Comparison of ENCODE assay signal across 21 cellular contexts in genomic region chr20:51735728-51736600, GRCh38. TPM values are rescaled to one million over a fixed set of nuclear protein-coding genes. Genes with fewer than 3 reads are reported as not detected.
DNase-seq lines count a peak whose midpoint lies in the region; ATAC-seq and TF ChIP-seq lines count a peak whose summit lies in the region.
"Had no signal": no experiment of that assay in that cellular context is flagged by ENCODE, and none has a peak within 500 bp of the region (broad histone marks: within the 10 kb centered on the region; RNA-seq: fewer than 3 reads in every experiment).

No MANE protein-coding gene starts in this region.

- H3K27ac ChIP-seq in HCT116 (ENCODE audit: low read depth, low read length) (no peak overlapping the region), subcutaneous abdominal adipose tissue (ENCODE audit: low read depth, low read length) (peak overlapping the region; percentile 44)
- H3K27ac ChIP-seq: left ventricle myocardium inferior, right atrium auricular region had no signal

- RAD21 ChIA-PET in HCT116 (lab: Charles Lee; ENCODE audit: low non-redundant PET in 1 of 2, low total read pairs in 2 of 2, uncharacterized antibody in 2 of 2, unreplicated experiment in 2 of 2), result no interaction called here

- H3K27me3 ChIP-seq in HCT116 (ENCODE audit: insufficient read depth, low read length), result no peaks in the 10 kb centered on the region
- H3K27me3 ChIP-seq in subcutaneous abdominal adipose tissue (ENCODE audit: control insufficient read depth in 5 of 5, insufficient read depth in 4 of 5, low read length in 5 of 5), result no peaks in the 10 kb centered on the region
- H3K27me3 ChIP-seq: right atrium auricular region had no signal

- H3K36me3 ChIP-seq in HCT116 (ENCODE audit: control insufficient read depth in 1 of 2, insufficient read depth in 2 of 2, low read length in 2 of 2) (no peaks in the 10 kb centered on the region), mucosa of descending colon (ENCODE audit: low read depth) (no peaks in the 10 kb centered on the region), subcutaneous abdominal adipose tissue (ENCODE audit: control insufficient read depth in 5 of 5, insufficient read depth in 5 of 5, low read length in 5 of 5) (no peaks in the 10 kb centered on the region)
- H3K36me3 ChIP-seq: left ventricle myocardium inferior, right atrium auricular region had no signal

- TF ChIP-seq POLR2A in HCT116 (IDR thresholded peaks at IDR 0.05; ENCODE audit: borderline replicate concordance, extremely low read depth, insufficient read depth, insufficient read length), result no peak

- H3K4me1 ChIP-seq in HCT116 (ENCODE audit: control insufficient read depth in 1 of 2, insufficient read depth in 2 of 2, low read length in 2 of 2), result peaks cover 37 to 69% of the 10 kb centered on the region in 2 experiments
- peaks cover 11% of the 10 kb centered on the region for H3K4me1 ChIP-seq in mucosa of descending colon (ENCODE audit: low read depth)
- H3K4me1 ChIP-seq in subcutaneous abdominal adipose tissue (ENCODE audit: control insufficient read depth in 5 of 5, insufficient read depth in 5 of 5, low read length in 5 of 5), result peaks cover 12 to 39% (median 28%) of the 10 kb centered on the region in 5 donors

- no peak overlapping the region for H3K4me3 ChIP-seq in HCT116 (replicated peaks in 1 of 2; ENCODE audit: low read depth in 1 of 2, low read length in 2 of 2)
- H3K4me3 ChIP-seq in mucosa of descending colon, result no peak overlapping the region
- peak overlapping the region in 1 of 5 donors; percentile 45 for H3K4me3 ChIP-seq in subcutaneous abdominal adipose tissue (ENCODE audit: low read depth in 1 of 5, low read length in 5 of 5)
- H3K4me3 ChIP-seq: left ventricle myocardium inferior, right atrium auricular region had no signal

- no peaks in the 10 kb centered on the region for H4K20me1 ChIP-seq in HCT116 (ENCODE audit: insufficient read depth)

- H3K27ac Mint-ChIP-seq in WTC11, result no peak overlapping the region
- H3K27ac Mint-ChIP-seq: activated naive CD8-positive, alpha-beta T cell treated with anti-CD3 and anti-CD28 coated beads for 36 hours; activated T-helper 2 cell treated with anti-CD3 and anti-CD28 coated beads, Interferon-gamma antibody, Interleukin-2, Interleukin-4, amounts not matched to agents 10 μg/mL and 5 μg/mL and 100 μg/mL, durations not matched to agents 14 hours and 24 hours and 36 hours; CD14-positive monocyte had no signal

- H3K36me3 Mint-ChIP-seq in WTC11, result no peaks in the 10 kb centered on the region
- H3K36me3 Mint-ChIP-seq: activated naive CD8-positive, alpha-beta T cell treated with anti-CD3 and anti-CD28 coated beads for 36 hours; CD14-positive monocyte had no signal

- no peak overlapping the region for H3K4me3 Mint-ChIP-seq in WTC11
- H3K4me3 Mint-ChIP-seq: activated naive CD8-positive, alpha-beta T cell treated with anti-CD3 and anti-CD28 coated beads for 36 hours; CD14-positive monocyte had no signal

- H3K9ac ChIP-seq in HCT116 (ENCODE audit: low read length), result no peak overlapping the region
- H3K9ac ChIP-seq in subcutaneous abdominal adipose tissue (ENCODE audit: low read length in 5 of 5), result no peak overlapping the region

- no peak overlapping the region for H2AFZ ChIP-seq in HCT116 (ENCODE audit: low read depth, low read length, poor library complexity, severe bottlenecking)

- DNase-seq in HCT116 (ENCODE audit: low read depth, low spot score) (no peak), WTC11 (ENCODE audit: low spot score) (no peak), mucosa of descending colon (peak; percentile 66 to 75 (median 71)), CD1c-positive myeloid dendritic cell (ENCODE audit: extremely low spot score) (no peak), NCI-H2196 (lab: John Stamatoyannopoulos, UW; ENCODE audit: unreplicated experiment) (no peak), NCI-H774 (lab: John Stamatoyannopoulos, UW) (no peak)
- DNase-seq: activated CD4-positive, alpha-beta T cell treated with anti-CD3 and anti-CD28 coated beads, Interleukin-2, amount 50 U/mL, for 1 hour; activated CD8-positive, alpha-beta memory T cell treated with anti-CD3 and anti-CD28 coated beads, Interleukin-2, amount 50 U/mL, for 4 hours; activated naive CD8-positive, alpha-beta T cell treated with anti-CD3 and anti-CD28 coated beads for 36 hours; DMS153; glutamatergic neuron; left ventricle myocardium inferior; NCI-H1092; NCI-H2107; NCI-H510A treated with DMSO at 0.1 percent for 48 hours; stimulated activated CD8-positive, alpha-beta memory T cell treated with anti-CD3 and anti-CD28 coated beads, Interleukin-4, amount 100 ng/mL, for 48 hours had no signal

- no peak for TF ChIP-seq RAD21 in HCT116 (IDR thresholded peaks at IDR 0.05; ENCODE audit: low read depth)

- H3K4me1 Mint-ChIP-seq in WTC11, result peaks cover 10% of the 10 kb centered on the region

- peaks cover 6% of the 10 kb centered on the region for H3K79me2 ChIP-seq in HCT116 (ENCODE audit: insufficient read depth, low read length)

- no peaks in the 10 kb centered on the region for H3K9me3 Mint-ChIP-seq in WTC11
- H3K9me3 Mint-ChIP-seq: activated naive CD8-positive, alpha-beta T cell treated with anti-CD3 and anti-CD28 coated beads for 36 hours; activated T-helper 2 cell treated with anti-CD3 and anti-CD28 coated beads, Interferon-gamma antibody, Interleukin-2, Interleukin-4, amounts not matched to agents 10 μg/mL and 5 μg/mL and 100 μg/mL, durations not matched to agents 14 hours and 24 hours and 36 hours had no signal

- no peaks in the 10 kb centered on the region for H3K9me2 ChIP-seq in HCT116 (ENCODE audit: insufficient read depth)

- H3K9me3 ChIP-seq in HCT116 (ENCODE audit: control insufficient read depth in 1 of 2, insufficient read depth in 1 of 2, low read depth in 1 of 2, low read length in 2 of 2) (no peaks in the 10 kb centered on the region), mucosa of descending colon (no peaks in the 10 kb centered on the region), subcutaneous abdominal adipose tissue (ENCODE audit: control insufficient read depth in 5 of 5, low read length in 5 of 5) (no peaks in the 10 kb centered on the region)
- H3K9me3 ChIP-seq: left ventricle myocardium inferior, right atrium auricular region had no signal

- CTCF ChIA-PET in HCT116 (lab: Charles Lee), result no interaction called here
- CTCF ChIA-PET in WTC11 (lab: Charles Lee), result interaction anchor here (2.0 kb wide), 1 partner anchor 23 kb away, joined by 7 read pairs; no protein-coding TSS in a partner anchor

- intact Hi-C loops in HCT116 (cut with micrococcal nuclease) (no loop called here), mucosa of descending colon (cut with DNase I, micrococcal nuclease) (no loop called here)

- POLR2A ChIA-PET in HCT116 (lab: Charles Lee) (interaction anchor here (0.7 kb wide), 1 partner anchor 40 kb away, joined by 4 read pairs; no protein-coding TSS in a partner anchor), WTC11 (lab: Charles Lee) (no interaction called here)

- no TSS peak for BruUV-seq in HCT116 (replicated peaks; lab: Mats Ljungman, UMichigan)

- H3K4me2 ChIP-seq in HCT116 (ENCODE audit: low read length), result peak overlapping the region; percentile 29

- no peaks in the 10 kb centered on the region for H3K27me3 Mint-ChIP-seq in WTC11 (ENCODE audit: low read depth)
- H3K27me3 Mint-ChIP-seq: activated naive CD8-positive, alpha-beta T cell treated with anti-CD3 and anti-CD28 coated beads for 36 hours had no signal

- ATAC-seq in HCT116 (no peak), WTC11 (no peak; the same call in 1 of the 2 replicates), mucosa of descending colon (peak; percentile 88), GM18873 (IDR thresholded peaks at IDR 0.05; ENCODE audit: low FRiP score, unreplicated experiment) (no peak)

- no peak for TF ChIP-seq CTCF in HCT116 (IDR thresholded peaks at IDR 0.05 in 2 of 3, conservative IDR thresholded peaks at IDR 0.05 in 1 of 3; ENCODE audit: borderline replicate concordance in 1 of 3, insufficient read depth in 1 of 3, low read depth in 2 of 3, low read length in 2 of 3)
- no peak for TF ChIP-seq CTCF in WTC11 (IDR thresholded peaks at IDR 0.05)
- no peak for TF ChIP-seq CTCF in mucosa of descending colon (IDR thresholded peaks at IDR 0.05)

TF ChIP-seq in HCT116, 20 proteins besides CTCF, POLR2A, EP300 and RAD21 (continues in another document):
- no peak for TF ChIP-seq EGR1 (IDR thresholded peaks at IDR 0.05; ENCODE audit: low read depth)
- TF ChIP-seq SP1 (IDR thresholded peaks at IDR 0.05; ENCODE audit: low read depth), result no peak
- TF ChIP-seq POLR2AphosphoS5 (IDR thresholded peaks at IDR 0.05; ENCODE audit: low read depth, low read length), result no peak
- TF ChIP-seq MAX (IDR thresholded peaks at IDR 0.05), result no peak
- TF ChIP-seq ZNF274 (IDR thresholded peaks at IDR 0.05; ENCODE audit: low read depth, low read length), result no peak
- TF ChIP-seq SIN3A (IDR thresholded peaks at IDR 0.05; ENCODE audit: low read depth), result no peak
- TF ChIP-seq FOSL1 (IDR thresholded peaks at IDR 0.05; ENCODE audit: low read depth), result no peak
- TF ChIP-seq SRF (IDR thresholded peaks at IDR 0.05; ENCODE audit: low read depth), result no peak

TF ChIP-seq in WTC11, 78 proteins besides CTCF, POLR2A, EP300 and RAD21 (continues in another document):
- no peak for TF ChIP-seq TCF7 (CRISPR knock-in tag; IDR thresholded peaks at IDR 0.05; ENCODE audit: low read depth)
- TF ChIP-seq, protein P1, sequence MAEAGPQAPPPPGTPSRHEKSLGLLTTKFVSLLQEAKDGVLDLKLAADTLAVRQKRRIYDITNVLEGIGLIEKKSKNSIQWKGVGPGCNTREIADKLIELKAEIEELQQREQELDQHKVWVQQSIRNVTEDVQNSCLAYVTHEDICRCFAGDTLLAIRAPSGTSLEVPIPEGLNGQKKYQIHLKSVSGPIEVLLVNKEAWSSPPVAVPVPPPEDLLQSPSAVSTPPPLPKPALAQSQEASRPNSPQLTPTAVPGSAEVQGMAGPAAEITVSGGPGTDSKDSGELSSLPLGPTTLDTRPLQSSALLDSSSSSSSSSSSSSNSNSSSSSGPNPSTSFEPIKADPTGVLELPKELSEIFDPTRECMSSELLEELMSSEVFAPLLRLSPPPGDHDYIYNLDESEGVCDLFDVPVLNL (CRISPR knock-in tag; IDR thresholded peaks at IDR 0.05; ENCODE audit: borderline replicate concordance, low read depth), result no peak
- TF ChIP-seq GABPB1 (CRISPR knock-in tag; IDR thresholded peaks at IDR 0.05), result 0 out of 2 replicates have a peak, but pooled peaks have one; percentile 17

RNA-seq across cellular contexts. Expression of gene ATP9A, which starts 32.2 kb away (rescaled TPM):
- 16.8 TPM for total RNA-seq in HCT116 (2021; ENCODE audit: unreplicated experiment)
- polyA plus RNA-seq in HCT116 (2012), result 13.6 and 15.4 TPM in 2 replicates
- total RNA-seq in WTC11 (2021), result 5.0 to 5.4 TPM (median 5.0 TPM) in 3 replicates
- 100 to 1,000 TPM in 1 of 3 donors, 10 to 100 TPM in 2; 54.0 to 102 (median 59.4) TPM for total RNA-seq in mucosa of descending colon
- polyA plus RNA-seq: CD14-positive monocyte had no signal

Comparison
In these comparisons a context has a peak if more than half of its experiments do, and no peak if none do; other contexts are left out.
1. DNase-seq: peak in mucosa of descending colon (3 of 3); none in HCT116 (single experiment), WTC11 (single experiment), CD1c-positive myeloid dendritic cell (single experiment), NCI-H2196 (single experiment) and NCI-H774 (single experiment).